In genomic region chr16:75261590-75262078, GRCh38 we compare ENCODE assay signal across 23 cellular contexts. TPM values are rescaled to one million over a fixed set of nuclear protein-coding genes. Genes with fewer than 3 reads are reported as not detected.
DNase-seq lines count a peak whose midpoint lies in the region; ATAC-seq and TF ChIP-seq lines count a peak whose summit lies in the region.
"Had no signal": no experiment of that assay in that cellular context is flagged by ENCODE, and none has a peak within 500 bp of the region (broad histone marks: within the 10 kb centered on the region; RNA-seq: fewer than 3 reads in every experiment).

No MANE protein-coding gene starts in this region.

- 70 to 100% (median 84%) methylated on average over 1 to 3 of the region's 3 CpGs for WGBS in adrenal gland, 4 donors
- 72 to 100% (median 76%) methylated on average over 2 to 3 of the region's 3 CpGs for WGBS in spleen, 5 donors

- no peak for TF ChIP-seq CTCF in adrenal gland (IDR thresholded peaks at IDR 0.05)
- TF ChIP-seq CTCF in spleen (IDR thresholded peaks at IDR 0.05 in 8 of 11, conservative IDR thresholded peaks at IDR 0.05 in 3 of 11), result no peak

- H3K4me3 ChIP-seq in H7 (ENCODE audit: insufficient read depth, low read depth, low read length) (no peak overlapping the region), adrenal gland (no peak overlapping the region), iPS-15b (ENCODE audit: low read depth, low read length) (no peak overlapping the region), spleen (peak overlapping the region in 1 of 8 donors; percentile 83)
- H3K4me3 ChIP-seq: skin epidermis had no signal

- H3K27me3 ChIP-seq in H7 (ENCODE audit: control insufficient read depth, insufficient read depth, low read length), result no peaks in the 10 kb centered on the region
- no peaks in the 10 kb centered on the region for H3K27me3 ChIP-seq in adrenal gland
- H3K27me3 ChIP-seq in iPS-15b (ENCODE audit: control insufficient read depth, insufficient read depth, low read length), result no peaks in the 10 kb centered on the region
- peaks cover 0 to 86% (median 19%) of the 10 kb centered on the region in 7 donors for H3K27me3 ChIP-seq in spleen (replicated peaks in 1 of 7)

- H3K9ac ChIP-seq in iPS-15b (ENCODE audit: low read depth, low read length), result peak overlapping the region; percentile 32

- TF ChIP-seq POLR2A in adrenal gland (IDR thresholded peaks at IDR 0.05), result no peak
- no peak for TF ChIP-seq POLR2A in spleen (IDR thresholded peaks at IDR 0.05)

- H3K9me3 ChIP-seq in adrenal gland (replicated peaks in 1 of 3), result no peaks in the 10 kb centered on the region
- no peaks in the 10 kb centered on the region for H3K9me3 ChIP-seq in iPS-15b (ENCODE audit: control insufficient read depth, insufficient read depth, low read length)
- no peaks in the 10 kb centered on the region for H3K9me3 ChIP-seq in spleen
- H3K9me3 ChIP-seq: neutrophil had no signal

- DNase-seq in H7 (peak; percentile 52), adrenal gland (no peak), spleen (no peak), midbrain (lab: John Stamatoyannopoulos, UW) (no peak), NCI-H526 (lab: John Stamatoyannopoulos, UW) (no peak)
- DNase-seq: activated CD8-positive, alpha-beta memory T cell treated with anti-CD3 and anti-CD28 coated beads, Interleukin-2, amount 50 U/mL, for 4 hours; activated naive CD4-positive, alpha-beta T cell; AML-193; effector memory CD8-positive, alpha-beta T cell; foreskin melanocyte; GDM1; Karpas-422; NCI-H1105 treated with DMSO at 0.1 percent for 48 hours; NCI-H2171 treated with DMSO at 0.1 percent for 48 hours; SHP77 treated with DMSO at 0.1 percent for 48 hours; stimulated activated naive B cell treated with anti-CD40 and anti-IgM and Interleukin-4, amounts not matched to agents 10 μg/mL and 1 μg/mL and 100 μg/mL, for 72 hours had no signal

- no peak for ATAC-seq in GM18868 (IDR thresholded peaks at IDR 0.05; ENCODE audit: unreplicated experiment)
- ATAC-seq in HG03280 (IDR thresholded peaks at IDR 0.05; ENCODE audit: unreplicated experiment), result no peak
- ATAC-seq: effector memory CD8-positive, alpha-beta T cell; stimulated activated naive B cell treated with anti-CD40 and anti-IgM and Interleukin-4, amounts not matched to agents 10 μg/mL and 1 μg/mL and 100 μg/mL, for 72 hours had no signal

- peak overlapping the region in 3 of 5 donors; percentile 87 to 97 (median 91) for H3K27ac ChIP-seq in adrenal gland
- peak overlapping the region in 5 of 8 donors; percentile 62 to 97 (median 92) for H3K27ac ChIP-seq in spleen
- H3K27ac ChIP-seq: HL-60, neutrophil had no signal

- H3K4me1 ChIP-seq in adrenal gland (replicated peaks in 1 of 2), result peaks cover 40 to 74% of the 10 kb centered on the region in 2 donors
- H3K4me1 ChIP-seq in iPS-15b (ENCODE audit: control insufficient read depth, insufficient read depth, low read length), result peaks cover 11% of the 10 kb centered on the region
- peaks cover 38 to 97% (median 63%) of the 10 kb centered on the region in 6 donors for H3K4me1 ChIP-seq in spleen

- peaks cover 2% of the 10 kb centered on the region for H3K36me3 ChIP-seq in H7 (replicated peaks; ENCODE audit: control insufficient read depth, insufficient read depth, low read length)
- H3K36me3 ChIP-seq in adrenal gland (replicated peaks in 1 of 2), result no peaks in the 10 kb centered on the region
- peaks cover 11% of the 10 kb centered on the region for H3K36me3 ChIP-seq in iPS-15b (ENCODE audit: control insufficient read depth, insufficient read depth, low read length)
- H3K36me3 ChIP-seq in spleen, result no peaks in the 10 kb centered on the region
- H3K36me3 ChIP-seq: neutrophil had no signal

- intact Hi-C loops in adrenal gland (cut with DNase I), result no loop called here
- intact Hi-C loops in spleen (cut with DNase I; ENCODE audit: low total_unique reads), result no loop called here

RNA-seq across cellular contexts. Expression of gene BCAR1, which starts 10.2 kb away (rescaled TPM):
- 63.0 and 68.4 TPM in 2 replicates for total RNA-seq in H7 (2014; rRNA removed; shearing (Covaris generic))
- total RNA-seq in adrenal gland, result 10 to 100 TPM; 55.4 to 74.9 (median 66.8) TPM
- polyA plus RNA-seq in adrenal gland, result 10 to 100 TPM; 10.2 to 87.7 (median 54.3) TPM
- total RNA-seq in spleen, result 100 to 1,000 TPM in 3 of 7 donors, 10 to 100 TPM in 4; 62.2 to 164 (median 79.8) TPM
- 10 to 100 TPM; 14.6 to 71.2 (median 29.7) TPM for polyA plus RNA-seq in spleen

RNA-seq across cellular contexts. Expression of gene CTRB1, which starts 42.8 kb away (rescaled TPM):
- total RNA-seq in H7 (2014; rRNA removed; shearing (Covaris generic)), result not detected in 2 replicates
- total RNA-seq in adrenal gland, result 1 to 10 TPM in 5 of 8 donors, under 1 TPM in 1, not detected in 2; 0.67 to 9.9 (median 1.7) TPM
- 1 to 10 TPM in 2 of 3 donors, not detected in 1; 2.0 to 4.2 TPM for polyA plus RNA-seq in adrenal gland
- total RNA-seq in spleen, result 10 to 100 TPM in 1 of 7 donors, 1 to 10 TPM in 4, not detected in 2; 2.2 to 25.2 (median 4.4) TPM
- 1 to 10 TPM in 2 of 3 donors, under 1 TPM in 1; 0.59 to 2.7 (median 1.5) TPM for polyA plus RNA-seq in spleen
- total RNA-seq: lung microvascular endothelial cell had no signal

RNA-seq across cellular contexts. Expression of gene CTRB2, which starts 54.7 kb away (rescaled TPM):
- not detected in 2 replicates for total RNA-seq in H7 (2014; rRNA removed; shearing (Covaris generic))
- total RNA-seq in adrenal gland (10 to 100 TPM in 1 of 8 donors, 1 to 10 TPM in 3, not detected in 4; 1.5 to 15.1 (median 5.8) TPM), spleen (10 to 100 TPM in 1 of 7 donors, 1 to 10 TPM in 5, not detected in 1; 1.3 to 11.8 (median 3.7) TPM)
- polyA plus RNA-seq in adrenal gland (1 to 10 TPM in 1 of 3 donors, under 1 TPM in 1, not detected in 1; 0.88 to 2.5 TPM), spleen (1 to 10 TPM in 2 of 3 donors, under 1 TPM in 1; 0.58 to 1.3 (median 1.2) TPM)
- total RNA-seq: lung microvascular endothelial cell had no signal
